ENCODE assay signal across 22 cellular contexts in genomic region chr2:203301667-203302066, GRCh38. TPM values are rescaled to one million over a fixed set of nuclear protein-coding genes. Genes with fewer than 3 reads are reported as not detected.
A peak's percentile ranks its signal among the peaks of the same experiment; 100 is the strongest.
DNase-seq lines count a peak whose midpoint lies in the region; ATAC-seq, FAIRE-seq and TF ChIP-seq lines count a peak whose summit lies in the region.
"Had no signal": no experiment of that assay in that cellular context is flagged by ENCODE, and none has a peak within 500 bp of the region (broad histone marks: within the 10 kb centered on the region; RNA-seq: fewer than 3 reads in every experiment).

No MANE protein-coding gene starts in this region.

- H3K9me3 ChIP-seq in IMR-90 (ENCODE audit: control insufficient read depth, insufficient read depth, low read length), result no peaks in the 10 kb centered on the region
- no peaks in the 10 kb centered on the region for H3K9me3 ChIP-seq in ascending aorta
- H3K9me3 ChIP-seq: A549, SJCRH30 had no signal

- no peak for TF ChIP-seq RAD21 in IMR-90 (IDR thresholded peaks at IDR 0.05; ENCODE audit: low read length)

- no peak overlapping the region for H3K4me2 ChIP-seq in IMR-90 (ENCODE audit: low read depth, low read length)
- H3K4me2 ChIP-seq: A549 had no signal

- H2AFZ ChIP-seq in IMR-90 (replicated peaks; ENCODE audit: low read length, poor library complexity), result no peak overlapping the region

- H3K36me3 ChIP-seq in IMR-90 (ENCODE audit: control insufficient read depth, insufficient read depth, low read length), result peaks cover 3% of the 10 kb centered on the region; the same call in 1 of the 2 replicates
- no peaks in the 10 kb centered on the region for H3K36me3 ChIP-seq in brain microvascular endothelial cell (replicated peaks)
- peaks cover 28 to 44% of the 10 kb centered on the region in 2 donors for H3K36me3 ChIP-seq in ascending aorta

- H4K8ac ChIP-seq in IMR-90 (ENCODE audit: low read depth in 2 of 2, low read length in 2 of 2), result no peak overlapping the region

- no peak overlapping the region for H3K56ac ChIP-seq in IMR-90 (ENCODE audit: extremely low read depth, insufficient read depth, low read length)

- TF ChIP-seq CTCF in AG10803 (conservative IDR thresholded peaks at IDR 0.05; ENCODE audit: low read length) (no peak), IMR-90 (conservative IDR thresholded peaks at IDR 0.05; ENCODE audit: low read depth, low read length) (no peak), brain microvascular endothelial cell (IDR thresholded peaks at IDR 0.05; ENCODE audit: low read depth, low read length, missing control alignments) (no peak), ascending aorta (IDR thresholded peaks at IDR 0.05) (no peak)

- no peak overlapping the region for H2BK15ac ChIP-seq in IMR-90 (ENCODE audit: low read depth, low read length)

- BruUV-seq in IMR-90 (replicated peaks; lab: Mats Ljungman, UMichigan), result no TSS peak

- H2AK9ac ChIP-seq in IMR-90 (replicated peaks; ENCODE audit: low read depth, low read length, poor library complexity), result no peak overlapping the region

- H2BK120ac ChIP-seq in IMR-90 (ENCODE audit: low read depth, low read length), result no peak overlapping the region

- H3K4me3 ChIP-seq in AG10803 (ENCODE audit: low read length), result no peak overlapping the region
- H3K4me3 ChIP-seq in IMR-90 (ENCODE audit: insufficient read depth, low read depth, low read length), result no peak overlapping the region
- H3K4me3 ChIP-seq in brain microvascular endothelial cell (ENCODE audit: low read depth, low read length), result no peak overlapping the region
- H3K4me3 ChIP-seq in ascending aorta, result no peak overlapping the region
- H3K4me3 ChIP-seq: A549, GM12878, SJCRH30 had no signal

- dilution Hi-C loops in IMR-90 (cut with HindIII; ENCODE audit: low sequenced_read_pairs, unreplicated experiment), result no loop called here

- DNase-seq in AG10803 (ENCODE audit: low read depth) (peak; percentile 0), IMR-90 (peak; percentile 51), brain microvascular endothelial cell (no peak), ascending aorta (ENCODE audit: low spot score in 2 of 2) (no peak), kidney glomerular epithelial cell (lab: John Stamatoyannopoulos, UW) (no peak)
- DNase-seq in natural killer cell treated with Interleukin-12 subunit alpha and Interleukin-12 subunit beta and Interleukin-15 and Interleukin-18, amount 100 ng/mL, for 72 hours (ENCODE audit: low spot score), result no peak
- DNase-seq: Calu3, DMS79 treated with DMSO at 0.1 percent for 48 hours, Karpas-422, NCI-H1105, NCI-H1436 treated with DMSO at 0.1 percent for 48 hours, NCI-H187 treated with DMSO at 0.1 percent for 48 hours, NCI-H524, NCI-H748 treated with DMSO at 0.1 percent for 48 hours, PC-3, SJCRH30 had no signal

- H2BK5ac ChIP-seq in IMR-90 (ENCODE audit: low read depth, low read length, poor library complexity, severe bottlenecking), result no peak overlapping the region

- no peaks in the 10 kb centered on the region for H3K36me3 Mint-ChIP-seq in natural killer cell treated with Interleukin-12 subunit alpha and Interleukin-12 subunit beta and Interleukin-15 and Interleukin-18, amount 100 ng/mL, for 72 hours
- peaks cover 32% of the 10 kb centered on the region for H3K36me3 Mint-ChIP-seq in stimulated activated memory B cell treated with anti-CD40 and anti-IgM and Interleukin-4, amounts not matched to agents 10 μg/mL and 1 μg/mL and 100 μg/mL, for 72 hours

- H3K14ac ChIP-seq in IMR-90 (replicated peaks; ENCODE audit: low read depth, low read length), result no peak overlapping the region

- H3K4ac ChIP-seq in IMR-90 (ENCODE audit: low read depth, low read length), result no peak overlapping the region; the same call in 1 of the 2 replicates

- no peak overlapping the region for H3K27ac Mint-ChIP-seq in natural killer cell treated with Interleukin-12 subunit alpha and Interleukin-12 subunit beta and Interleukin-15 and Interleukin-18, amount 100 ng/mL, for 72 hours
- H3K27ac Mint-ChIP-seq in stimulated activated memory B cell treated with anti-CD40 and anti-IgM and Interleukin-4, amounts not matched to agents 10 μg/mL and 1 μg/mL and 100 μg/mL, for 72 hours, result no peak overlapping the region

- peaks cover 0 to 7% of the 10 kb centered on the region in 2 experiments; a peak in 1 of 4 replicates for H3K79me1 ChIP-seq in IMR-90 (ENCODE audit: low read depth in 1 of 2, low read length in 2 of 2)

- H3K4me1 ChIP-seq in IMR-90 (ENCODE audit: control insufficient read depth, insufficient read depth, low read length), result peaks cover 9% of the 10 kb centered on the region
- no peaks in the 10 kb centered on the region for H3K4me1 ChIP-seq in ascending aorta
- H3K4me1 ChIP-seq: SJCRH30 had no signal

- H4K5ac ChIP-seq in IMR-90 (ENCODE audit: low read depth, low read length), result no peak overlapping the region

- H3K9me3 Mint-ChIP-seq in natural killer cell treated with Interleukin-12 subunit alpha and Interleukin-12 subunit beta and Interleukin-15 and Interleukin-18, amount 100 ng/mL, for 72 hours, result no peaks in the 10 kb centered on the region
- H3K9me3 Mint-ChIP-seq in stimulated activated memory B cell treated with anti-CD40 and anti-IgM and Interleukin-4, amounts not matched to agents 10 μg/mL and 1 μg/mL and 100 μg/mL, for 72 hours, result no peaks in the 10 kb centered on the region

- no peak overlapping the region for H2BK20ac ChIP-seq in IMR-90 (ENCODE audit: low read depth, low read length)

- no peak overlapping the region for H3K4me3 Mint-ChIP-seq in natural killer cell treated with Interleukin-12 subunit alpha and Interleukin-12 subunit beta and Interleukin-15 and Interleukin-18, amount 100 ng/mL, for 72 hours
- H3K4me3 Mint-ChIP-seq in stimulated activated memory B cell treated with anti-CD40 and anti-IgM and Interleukin-4, amounts not matched to agents 10 μg/mL and 1 μg/mL and 100 μg/mL, for 72 hours, result no peak overlapping the region

- CTCF ChIA-PET in IMR-90 (lab: Yijun Ruan, JAX), result no interaction called here

- POLR2A ChIA-PET in IMR-90 (lab: Charles Lee; ENCODE audit: unreplicated experiment), result no interaction called here

- H4K91ac ChIP-seq in IMR-90 (ENCODE audit: insufficient read depth, low read depth, low read length), result no peak overlapping the region

- WGBS in IMR-90 (ENCODE audit: extremely low coverage in 2 of 2, insufficient read length in 1 of 2), 2 experiments, result 80% methylated on average over 1 of the region's 3 CpGs; no CpG with 5 or more reads in 1 of the 2 experiments

- peak; percentile 65 for FAIRE-seq in islet of Langerhans (lab: Jason Lieb, UNC)
- FAIRE-seq: A549, GM12878, H54 had no signal

- H4K20me1 ChIP-seq in IMR-90 (ENCODE audit: insufficient read depth, low read length), result no peaks in the 10 kb centered on the region

- H3K27ac ChIP-seq in IMR-90 (ENCODE audit: insufficient read depth, low read length) (no peak overlapping the region; the same call in 1 of the 2 replicates), brain microvascular endothelial cell (peak overlapping the region; percentile 74), ascending aorta (no peak overlapping the region)
- H3K27ac ChIP-seq: A549, SJCRH30 had no signal

- H3K27me3 ChIP-seq in IMR-90 (ENCODE audit: control insufficient read depth, insufficient read depth, low read length) (no peaks in the 10 kb centered on the region), brain microvascular endothelial cell (replicated peaks) (no peaks in the 10 kb centered on the region), ascending aorta (no peaks in the 10 kb centered on the region)
- H3K27me3 ChIP-seq: SJCRH30 had no signal

- H2AK5ac ChIP-seq in IMR-90 (ENCODE audit: low read depth, low read length), result no peak overlapping the region

- H3K27me3 Mint-ChIP-seq in natural killer cell treated with Interleukin-12 subunit alpha and Interleukin-12 subunit beta and Interleukin-15 and Interleukin-18, amount 100 ng/mL, for 72 hours, result no peaks in the 10 kb centered on the region
- H3K27me3 Mint-ChIP-seq in stimulated activated memory B cell treated with anti-CD40 and anti-IgM and Interleukin-4, amounts not matched to agents 10 μg/mL and 1 μg/mL and 100 μg/mL, for 72 hours, result no peaks in the 10 kb centered on the region

- in situ Hi-C loops in IMR-90 (cut with MboI; ENCODE audit: low sequenced_read_pairs) (no loop called here), brain microvascular endothelial cell (cut with HindIII; ENCODE audit: low pct_ligation_motif_present, low sequenced_read_pairs) (no loop called here)

- H3K23ac ChIP-seq in IMR-90 (ENCODE audit: low read depth, low read length), result no peak overlapping the region

- intact Hi-C loops in IMR-90 (cut with micrococcal nuclease) (no loop called here), ascending aorta (cut with DNase I) (no loop called here)

- TF ChIP-seq POLR2A in IMR-90 (IDR thresholded peaks at IDR 0.05; ENCODE audit: low read depth, low read length), result no peak

- H3K9ac ChIP-seq in IMR-90 (ENCODE audit: low read depth, low read length), result no peak overlapping the region

- no peaks in the 10 kb centered on the region for H3K4me1 Mint-ChIP-seq in natural killer cell treated with Interleukin-12 subunit alpha and Interleukin-12 subunit beta and Interleukin-15 and Interleukin-18, amount 100 ng/mL, for 72 hours (ENCODE audit: low read depth in 2 of 2)
- no peaks in the 10 kb centered on the region for H3K4me1 Mint-ChIP-seq in stimulated activated memory B cell treated with anti-CD40 and anti-IgM and Interleukin-4, amounts not matched to agents 10 μg/mL and 1 μg/mL and 100 μg/mL, for 72 hours

- no peak overlapping the region for H3K18ac ChIP-seq in IMR-90 (ENCODE audit: low read depth, low read length)

- 0 out of 2 replicates have a peak, but pooled peaks cover 9% of the 10 kb centered on the region for H3K9me1 ChIP-seq in IMR-90 (ENCODE audit: insufficient read depth, low read length)

- peak; percentile 74 for ATAC-seq in IMR-90 (ENCODE audit: low read depth)
- no peak for ATAC-seq in natural killer cell treated with Interleukin-12 subunit alpha and Interleukin-12 subunit beta and Interleukin-15 and Interleukin-18, amount 100 ng/mL, for 72 hours
- ATAC-seq in stimulated activated memory B cell treated with anti-CD40 and anti-IgM and Interleukin-4, amounts not matched to agents 10 μg/mL and 1 μg/mL and 100 μg/mL, for 72 hours, result no peak
- ATAC-seq: A549, GM12878, PC-3, Right ventricle myocardium inferior had no signal

TF ChIP-seq in IMR-90, 13 proteins besides CTCF, POLR2A, EP300 and RAD21 (continues in another document):
- TF ChIP-seq MXI1 (IDR thresholded peaks at IDR 0.05; ENCODE audit: borderline replicate concordance, low read depth, low read length), result no peak

RNA-seq across cellular contexts. Expression of gene ABI2, which starts 26.5 kb away (rescaled TPM):
- total RNA-seq in IMR-90 (2012; rRNA removed) (35.0 and 35.7 TPM in 2 replicates), ascending aorta (69.1 TPM)
- 53.2 and 54.0 TPM in 2 replicates for polyA plus RNA-seq in IMR-90 (2012; rRNA removed)
- polyA plus RNA-seq in IMR-90 (2012; cell fraction: cytosol; rRNA removed), result 25.1 and 26.0 TPM in 2 replicates
- polyA plus RNA-seq in IMR-90 (2012; cell fraction: nucleus; rRNA removed; ENCODE audit: low replicate concordance), result 34.2 and 49.5 TPM in 2 replicates
- 10 to 100 TPM; 29.2 to 38.6 TPM for total RNA-seq in natural killer cell treated with Interleukin-12 subunit alpha and Interleukin-12 subunit beta and Interleukin-15 and Interleukin-18, amount 100 ng/mL, for 72 hours

Comparison
In these comparisons a context has a peak if more than half of its experiments do, and no peak if none do; other contexts are left out.
1. DNase-seq: peak in AG10803 (single experiment) and IMR-90 (single experiment); none in brain microvascular endothelial cell (single experiment), ascending aorta (0 of 2), natural killer cell treated with Interleukin-12 subunit alpha and Interleukin-12 subunit beta and Interleukin-15 and Interleukin-18, amount 100 ng/mL, for 72 hours (single experiment) and kidney glomerular epithelial cell (single experiment).